ENCODE assay signal across 27 cellular contexts in genomic region chr12:58204086-58204485, GRCh38.
DNase-seq lines count a peak whose midpoint lies in the region; ATAC-seq, FAIRE-seq and TF ChIP-seq lines count a peak whose summit lies in the region.
"Had no signal": no experiment of that assay in that cellular context is flagged by ENCODE, and none has a peak within 500 bp of the region (broad histone marks: within the 10 kb centered on the region; RNA-seq: fewer than 3 reads in every experiment).

No MANE protein-coding gene starts in this region.

- no peaks in the 10 kb centered on the region for H3K27me3 ChIP-seq in heart left ventricle
- no peaks in the 10 kb centered on the region for H3K27me3 ChIP-seq in right atrium auricular region
- H3K27me3 ChIP-seq in endothelial cell of umbilical vein (ENCODE audit: control insufficient read depth in 2 of 2, insufficient read depth in 2 of 2, low read length in 2 of 2), result no peaks in the 10 kb centered on the region
- H3K27me3 ChIP-seq in uterus, result no peaks in the 10 kb centered on the region
- H3K27me3 ChIP-seq: BE2C, body of pancreas, hepatocyte, neutrophil, Peyer's patch, SJSA1, upper lobe of left lung had no signal

- no peaks in the 10 kb centered on the region for H4K20me1 ChIP-seq in OCI-LY7 (ENCODE audit: insufficient read depth, low read length)
- no peaks in the 10 kb centered on the region for H4K20me1 ChIP-seq in endothelial cell of umbilical vein (replicated peaks; ENCODE audit: control insufficient read depth, extremely low read depth, insufficient read depth, low read length)

- dilution Hi-C loops in endothelial cell of umbilical vein (cut with MboI; ENCODE audit: extremely low pct_ligation_motif_present, low sequenced_read_pairs), result no loop called here

- no peaks in the 10 kb centered on the region for H3K9me1 ChIP-seq in endothelial cell of umbilical vein (replicated peaks; ENCODE audit: control insufficient read depth, extremely low read depth, insufficient read depth, low read length)

- no peak for TF ChIP-seq CTCF in heart left ventricle (IDR thresholded peaks at IDR 0.05)
- no peak for TF ChIP-seq CTCF in right atrium auricular region (IDR thresholded peaks at IDR 0.05)
- TF ChIP-seq CTCF in OCI-LY7 (conservative IDR thresholded peaks at IDR 0.05; ENCODE audit: low read length), result no peak
- no peak for TF ChIP-seq CTCF in endothelial cell of umbilical vein (IDR thresholded peaks at IDR 0.05; ENCODE audit: extremely low read depth in 1 of 2, insufficient read depth in 1 of 2, low read depth in 1 of 2, low read length in 2 of 2)
- no peak for TF ChIP-seq CTCF in uterus (IDR thresholded peaks at IDR 0.05)

- H3K36me3 ChIP-seq in heart left ventricle, result no peaks in the 10 kb centered on the region
- H3K36me3 ChIP-seq in right atrium auricular region, result no peaks in the 10 kb centered on the region
- no peaks in the 10 kb centered on the region for H3K36me3 ChIP-seq in OCI-LY7 (ENCODE audit: insufficient read depth, low read length)
- H3K36me3 ChIP-seq in endothelial cell of umbilical vein (ENCODE audit: control insufficient read depth in 2 of 2, extremely low read depth in 1 of 2, insufficient read depth in 2 of 2, low read length in 2 of 2), result no peaks in the 10 kb centered on the region
- H3K36me3 ChIP-seq in uterus, result no peaks in the 10 kb centered on the region
- H3K36me3 ChIP-seq: BE2C, neutrophil, Peyer's patch, SJSA1, upper lobe of left lung had no signal

- H2AFZ ChIP-seq in OCI-LY7 (ENCODE audit: low read length) (peak overlapping the region; percentile 69), endothelial cell of umbilical vein (ENCODE audit: low read depth, low read length) (peak overlapping the region; percentile 15)
- H2AFZ ChIP-seq: hepatocyte had no signal

- H3K4me2 ChIP-seq in OCI-LY7 (ENCODE audit: low read length), result no peak overlapping the region
- H3K4me2 ChIP-seq in endothelial cell of umbilical vein (ENCODE audit: insufficient read depth, low read length), result peak overlapping the region; percentile 44
- H3K4me2 ChIP-seq: hepatocyte had no signal

- ATAC-seq in heart left ventricle (peak in 1 of 4 donors; percentile 41), HG03175 (IDR thresholded peaks at IDR 0.05; ENCODE audit: unreplicated experiment) (no peak)
- ATAC-seq: activated naive CD4-positive, alpha-beta T cell treated with anti-CD3 and anti-CD28 coated beads, Interleukin-2, amount 50 U/mL, for 72 hours; body of pancreas; K562; T-helper 17 cell had no signal

- DNase-seq in heart left ventricle (no peak), right atrium auricular region (ENCODE audit: low spot score) (no peak), OCI-LY7 (ENCODE audit: low spot score) (no peak), endothelial cell of umbilical vein (ENCODE audit: low read depth, low spot score) (peak; percentile 72), non-pigmented ciliary epithelial cell (ENCODE audit: low read depth) (peak; percentile 4), NCI-H2107 treated with DMSO at 0.1 percent for 48 hours (lab: John Stamatoyannopoulos, UW; ENCODE audit: unreplicated experiment) (no peak), uterus (no peak)
- DNase-seq: 8988T; activated CD4-positive, alpha-beta T cell treated with anti-CD3 and anti-CD28 coated beads, Interleukin-2, amount 10 ng/mL, durations not matched to agents 7 days and 5 days; BE2C; body of pancreas; Calu3; H9; NCI-H510A treated with DMSO at 0.1 percent for 48 hours; Peyer's patch; T-helper 17 cell; upper lobe of left lung had no signal

- no peaks in the 10 kb centered on the region for H3K79me2 ChIP-seq in OCI-LY7 (ENCODE audit: insufficient read depth, low read depth, low read length)
- no peaks in the 10 kb centered on the region for H3K79me2 ChIP-seq in endothelial cell of umbilical vein (ENCODE audit: control insufficient read depth, insufficient read depth, low read length)
- H3K79me2 ChIP-seq: hepatocyte had no signal

- H3K9me3 ChIP-seq in heart left ventricle (no peaks in the 10 kb centered on the region), right atrium auricular region (no peaks in the 10 kb centered on the region), OCI-LY7 (ENCODE audit: low read length) (no peaks in the 10 kb centered on the region), endothelial cell of umbilical vein (replicated peaks; ENCODE audit: control insufficient read depth, insufficient read depth, low read length) (no peaks in the 10 kb centered on the region), uterus (no peaks in the 10 kb centered on the region)
- H3K9me3 ChIP-seq: BE2C, neutrophil, Peyer's patch, SJSA1, upper lobe of left lung had no signal

- intact Hi-C loops in heart left ventricle (cut with DNase I) (no loop called here), OCI-LY7 (cut with micrococcal nuclease; ENCODE audit: unreplicated experiment) (no loop called here), endothelial cell of umbilical vein (cut with micrococcal nuclease) (loop anchor here (5.0 kb wide), 1 partner anchor 138 kb away; no protein-coding TSS in a partner anchor), uterus (cut with DNase I; ENCODE audit: low total_unique reads) (no loop called here)

- no peaks in the 10 kb centered on the region for H3K9me2 ChIP-seq in OCI-LY7 (ENCODE audit: insufficient read depth, low read length)

- no peak for TF ChIP-seq POLR2A in heart left ventricle (IDR thresholded peaks at IDR 0.05)
- TF ChIP-seq POLR2A in endothelial cell of umbilical vein (IDR thresholded peaks at IDR 0.05; ENCODE audit: low read depth, low read length), result no peak
- no peak for TF ChIP-seq POLR2A in uterus (IDR thresholded peaks at IDR 0.05)

- FAIRE-seq in endothelial cell of umbilical vein (lab: Jason Lieb, UNC), result peak; percentile 71
- FAIRE-seq: endometrium, islet of Langerhans, K562 had no signal

- 37 to 47% (median 40%) methylated on average over 1 of the region's 1 CpG for WGBS in heart left ventricle, 4 donors

- H3K9ac ChIP-seq in endothelial cell of umbilical vein (replicated peaks; ENCODE audit: extremely low read depth, insufficient read depth, low read length), result no peak overlapping the region

- CTCF ChIA-PET in OCI-LY7 (lab: Charles Lee; ENCODE audit: unreplicated experiment) (no interaction called here), endothelial cell of umbilical vein (lab: Charles Lee) (interaction anchor here (0.9 kb wide), 1 partner anchor 15 kb away, joined by 3 read pairs; no protein-coding TSS in a partner anchor)

- POLR2A ChIA-PET in OCI-LY7 (lab: Charles Lee) (interaction anchor here (0.7 kb wide), 1 partner anchor 10 kb away, joined by 3 read pairs; no protein-coding TSS in a partner anchor), endothelial cell of umbilical vein (lab: Charles Lee) (no interaction called here)

- peak overlapping the region in 11 of 12 donors; percentile 1 to 76 (median 65) for H3K27ac ChIP-seq in heart left ventricle
- H3K27ac ChIP-seq in right atrium auricular region, result peak overlapping the region in 1 of 2 donors; percentile 40
- no peak overlapping the region for H3K27ac ChIP-seq in OCI-LY7 (ENCODE audit: low read depth, low read length, poor library complexity, severe bottlenecking)
- peak overlapping the region; percentile 30 for H3K27ac ChIP-seq in endothelial cell of umbilical vein (ENCODE audit: insufficient read depth, low read depth, low read length)
- H3K27ac ChIP-seq in uterus, result no peak overlapping the region
- H3K27ac ChIP-seq: body of pancreas, coronary artery, hepatocyte, neutrophil, Peyer's patch, SJSA1, upper lobe of left lung had no signal

- BruUV-seq in OCI-LY7 (replicated peaks; lab: Mats Ljungman, UMichigan) (no TSS peak), endothelial cell of umbilical vein (replicated peaks; lab: Mats Ljungman, UMichigan) (no TSS peak)

- H3K4me3 ChIP-seq in heart left ventricle (no peak overlapping the region), right atrium auricular region (no peak overlapping the region), OCI-LY7 (ENCODE audit: low read depth, low read length, poor library complexity, severe bottlenecking) (no peak overlapping the region), endothelial cell of umbilical vein (replicated peaks in 1 of 3; ENCODE audit: insufficient read depth in 1 of 3, low read depth in 1 of 3, low read length in 3 of 3) (no peak overlapping the region), uterus (no peak overlapping the region)
- H3K4me3 ChIP-seq: body of pancreas, coronary artery, hepatocyte, K562, lung, Peyer's patch, SJSA1, upper lobe of left lung had no signal

- H3K4me1 ChIP-seq in heart left ventricle (peaks cover 0 to 26% (median 16%) of the 10 kb centered on the region in 12 donors), right atrium auricular region (no peaks in the 10 kb centered on the region), OCI-LY7 (ENCODE audit: insufficient read depth, low read length, poor library complexity, severe bottlenecking) (peaks cover 16% of the 10 kb centered on the region), endothelial cell of umbilical vein (ENCODE audit: control insufficient read depth, extremely low read depth, insufficient read depth, low read length) (peaks cover 21% of the 10 kb centered on the region), uterus (no peaks in the 10 kb centered on the region)
- H3K4me1 ChIP-seq: BE2C, body of pancreas, Peyer's patch, SJSA1, upper lobe of left lung had no signal

TF ChIP-seq in endothelial cell of umbilical vein, 7 proteins besides CTCF, POLR2A, EP300 and RAD21:
- TF ChIP-seq MYC (IDR thresholded peaks at IDR 0.05; ENCODE audit: low read depth, low read length) (no peak), EZH2 (IDR thresholded peaks at IDR 0.05; ENCODE audit: borderline replicate concordance, low read depth, low read length, severe bottlenecking) (no peak), JUN (IDR thresholded peaks at IDR 0.05; ENCODE audit: borderline replicate concordance, insufficient read depth, insufficient read length, low read depth) (peak; percentile 41), FOS (IDR thresholded peaks at IDR 0.05; ENCODE audit: borderline replicate concordance, insufficient read depth, low read length) (no peak), MAX (IDR thresholded peaks at IDR 0.05; ENCODE audit: insufficient read depth, insufficient read length) (peak; percentile 53)

Comparison
In these comparisons a context has a peak if more than half of its experiments do, and no peak if none do; other contexts are left out.
1. DNase-seq: peak in endothelial cell of umbilical vein (single experiment) and non-pigmented ciliary epithelial cell (single experiment); none in heart left ventricle (0 of 5), right atrium auricular region (single experiment), OCI-LY7 (single experiment), NCI-H2107 treated with DMSO at 0.1 percent for 48 hours (single experiment) and uterus (0 of 2).
2. H3K27ac ChIP-seq: peak in heart left ventricle (11 of 12) and endothelial cell of umbilical vein (single experiment); none in OCI-LY7 (single experiment) and uterus (0 of 2).